3 cellular contexts compared by ENCODE assay signal in genomic region chr17:44831270-44831770, GRCh38.
TF ChIP-seq lines count a peak whose summit lies in the region.

No MANE protein-coding gene starts in this region.

TF ChIP-seq in SK-N-SH, 30 proteins besides CTCF, POLR2A, EP300 and RAD21 (continued from another document):
- TF ChIP-seq REST (IDR thresholded peaks at IDR 0.05; ENCODE audit: low read depth, low read length) (no peak), RFX5 (IDR thresholded peaks at IDR 0.05; ENCODE audit: low read length) (no peak), JUND (IDR thresholded peaks at IDR 0.05) (no peak), FOSL2 (IDR thresholded peaks at IDR 0.05; ENCODE audit: borderline replicate concordance, low read depth) (no peak), IRF3 (IDR thresholded peaks at IDR 0.05; ENCODE audit: low read depth, low read length) (no peak), NFIC (IDR thresholded peaks at IDR 0.05; ENCODE audit: borderline replicate concordance) (no peak), EZH2phosphoT487 (IDR thresholded peaks at IDR 0.05; ENCODE audit: borderline replicate concordance, low read depth) (no peak), YY1 (IDR thresholded peaks at IDR 0.05; ENCODE audit: low read depth) (no peak), FOXJ3 (CRISPR knock-in tag; IDR thresholded peaks at IDR 0.05) (no peak), SMC3 (IDR thresholded peaks at IDR 0.05; ENCODE audit: low read depth, low read length) (no peak), TEAD4 (IDR thresholded peaks at IDR 0.05; ENCODE audit: borderline replicate concordance, insufficient read depth) (no peak), CHD2 (IDR thresholded peaks at IDR 0.05; ENCODE audit: low read length, partially characterized antibody) (no peak), USF1 (IDR thresholded peaks at IDR 0.05; ENCODE audit: borderline replicate concordance, low read depth) (no peak)

TF ChIP-seq in SK-N-SH treated with all-trans-retinoic acid at 6 μM for 48 hours, 23 proteins besides CTCF, POLR2A, EP300 and RAD21 (continued from another document):
- TF ChIP-seq TSHZ2 (CRISPR knock-in tag; IDR thresholded peaks at IDR 0.05): no peak
TF ChIP-seq in SK-N-SH treated with all-trans-retinoic acid at 6 μM for 48 hours: peak in this region for 0.

TF ChIP-seq in WTC11, 78 proteins besides CTCF, POLR2A, EP300 and RAD21 (continued from another document):
- TF ChIP-seq ZMAT4 (CRISPR knock-in tag; IDR thresholded peaks at IDR 0.05) (no peak), MAX (CRISPR knock-in tag; IDR thresholded peaks at IDR 0.05) (no peak), TEAD1 (CRISPR knock-in tag; IDR thresholded peaks at IDR 0.05) (no peak), FOXK1 (CRISPR knock-in tag; IDR thresholded peaks at IDR 0.05) (no peak), FOXJ3 (CRISPR knock-in tag; IDR thresholded peaks at IDR 0.05; ENCODE audit: borderline replicate concordance) (no peak)
